Comparison of ENCODE assay signal across 1 cellular context in genomic region chr13:48489003-48489402, GRCh38.
TF ChIP-seq lines count a peak whose summit lies in the region.

No MANE protein-coding gene starts in this region.

TF ChIP-seq in GM12878, 131 proteins besides CTCF, POLR2A, EP300 and RAD21 (continued from another document and continues in another):
- TF ChIP-seq BHLHE40 (IDR thresholded peaks at IDR 0.05; ENCODE audit: borderline replicate concordance in 1 of 2, low read depth in 2 of 2, low read length in 1 of 2) (0 out of 4 replicates have a peak, but pooled peaks have one; percentile 15 to 24), TARDBP (IDR thresholded peaks at IDR 0.05; ENCODE audit: borderline replicate concordance) (no peak), CHD2 (IDR thresholded peaks at IDR 0.05; ENCODE audit: borderline replicate concordance, low read depth, low read length) (no peak), ZNF274 (IDR thresholded peaks at IDR 0.05; ENCODE audit: insufficient read depth, insufficient read length) (no peak), FOXM1 (IDR thresholded peaks at IDR 0.05; ENCODE audit: low read depth, low read length) (no peak), CHD4 (IDR thresholded peaks at IDR 0.05) (no peak), RELB (IDR thresholded peaks at IDR 0.05; ENCODE audit: low read depth) (peak; percentile 20; the same call in 1 of the 2 replicates), CREM (IDR thresholded peaks at IDR 0.05; ENCODE audit: low read depth) (peak; percentile 21; the same call in 1 of the 2 replicates), BMI1 (IDR thresholded peaks at IDR 0.05; ENCODE audit: borderline replicate concordance) (no peak), NFYA (IDR thresholded peaks at IDR 0.05; ENCODE audit: borderline replicate concordance, low read depth, low read length) (no peak), NFIC (IDR thresholded peaks at IDR 0.05; ENCODE audit: low read depth, low read length) (peak; percentile 30; the same call in 1 of the 2 replicates), KDM1A (IDR thresholded peaks at IDR 0.05; ENCODE audit: borderline replicate concordance) (no peak), PBX3 (IDR thresholded peaks at IDR 0.05; ENCODE audit: insufficient replicate concordance, low read depth, low read length) (no peak), PRDM15 (CRISPR knock-in tag; IDR thresholded peaks at IDR 0.05) (no peak), ATF2 (IDR thresholded peaks at IDR 0.05; ENCODE audit: low read length) (peak; percentile 60; the same call in 1 of the 2 replicates), MXI1 (IDR thresholded peaks at IDR 0.05; ENCODE audit: low read depth, low read length) (no peak), SUZ12 (IDR thresholded peaks at IDR 0.05; ENCODE audit: unreplicated experiment) (no peak), ZNF24 (IDR thresholded peaks at IDR 0.05) (peak; percentile 65; the same call in 1 of the 2 replicates), IRF5 (IDR thresholded peaks at IDR 0.05; ENCODE audit: borderline replicate concordance) (no peak), ZNF687 (IDR thresholded peaks at IDR 0.05) (no peak), ZBTB4 (CRISPR knock-in tag; IDR thresholded peaks at IDR 0.05) (no peak), HDAC6 (IDR thresholded peaks at IDR 0.05; ENCODE audit: unreplicated experiment) (no peak), PKNOX1 (IDR thresholded peaks at IDR 0.05) (peak; percentile 90), CHD1 (IDR thresholded peaks at IDR 0.05; ENCODE audit: low read depth, low read length) (no peak), CBX5 (IDR thresholded peaks at IDR 0.05; ENCODE audit: low read depth) (no peak), E2F8 (IDR thresholded peaks at IDR 0.05; ENCODE audit: low read depth, partially characterized antibody) (no peak), RBBP5 (conservative IDR thresholded peaks at IDR 0.05) (no peak)
